ENCODE assay signal across 1 cellular context in the genomic region with DNA sequence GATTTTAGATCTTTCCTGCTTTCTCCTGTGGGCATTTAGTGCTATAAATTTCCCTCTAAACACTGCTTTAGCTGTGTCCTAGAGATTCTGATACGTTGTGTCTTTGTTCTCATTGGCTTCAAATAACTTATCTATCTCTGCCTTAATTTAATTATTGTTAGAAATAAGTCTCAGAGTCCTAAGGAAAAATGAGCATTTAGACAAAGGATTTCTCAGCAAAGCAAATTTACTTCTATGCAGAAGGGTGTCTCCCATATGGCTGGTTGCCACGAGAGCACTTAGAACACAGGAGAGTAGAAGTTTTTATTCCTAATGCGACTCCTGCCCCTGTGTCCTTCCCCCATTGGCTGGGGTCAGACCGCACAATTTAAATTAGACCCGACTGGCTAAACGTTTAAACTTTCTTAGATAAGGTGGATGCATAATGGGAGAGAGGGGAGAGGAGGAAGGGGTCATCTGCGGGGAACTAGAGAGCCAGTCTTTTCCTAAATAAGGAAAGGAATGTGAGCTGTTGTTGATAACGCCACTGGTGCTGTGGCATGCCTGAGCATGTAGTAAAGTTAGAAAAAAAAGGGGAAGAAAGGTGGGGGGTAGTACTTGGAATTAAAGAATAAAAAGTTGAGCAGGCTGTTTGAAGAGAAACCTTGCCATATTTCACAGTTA.
TF ChIP-seq lines count a peak whose summit lies in the region.

No MANE protein-coding gene starts in this region.

TF ChIP-seq in K562, 482 proteins besides CTCF, POLR2A, EP300 and RAD21 (continued from another document and continues in another):
- TF ChIP-seq, protein P1, sequence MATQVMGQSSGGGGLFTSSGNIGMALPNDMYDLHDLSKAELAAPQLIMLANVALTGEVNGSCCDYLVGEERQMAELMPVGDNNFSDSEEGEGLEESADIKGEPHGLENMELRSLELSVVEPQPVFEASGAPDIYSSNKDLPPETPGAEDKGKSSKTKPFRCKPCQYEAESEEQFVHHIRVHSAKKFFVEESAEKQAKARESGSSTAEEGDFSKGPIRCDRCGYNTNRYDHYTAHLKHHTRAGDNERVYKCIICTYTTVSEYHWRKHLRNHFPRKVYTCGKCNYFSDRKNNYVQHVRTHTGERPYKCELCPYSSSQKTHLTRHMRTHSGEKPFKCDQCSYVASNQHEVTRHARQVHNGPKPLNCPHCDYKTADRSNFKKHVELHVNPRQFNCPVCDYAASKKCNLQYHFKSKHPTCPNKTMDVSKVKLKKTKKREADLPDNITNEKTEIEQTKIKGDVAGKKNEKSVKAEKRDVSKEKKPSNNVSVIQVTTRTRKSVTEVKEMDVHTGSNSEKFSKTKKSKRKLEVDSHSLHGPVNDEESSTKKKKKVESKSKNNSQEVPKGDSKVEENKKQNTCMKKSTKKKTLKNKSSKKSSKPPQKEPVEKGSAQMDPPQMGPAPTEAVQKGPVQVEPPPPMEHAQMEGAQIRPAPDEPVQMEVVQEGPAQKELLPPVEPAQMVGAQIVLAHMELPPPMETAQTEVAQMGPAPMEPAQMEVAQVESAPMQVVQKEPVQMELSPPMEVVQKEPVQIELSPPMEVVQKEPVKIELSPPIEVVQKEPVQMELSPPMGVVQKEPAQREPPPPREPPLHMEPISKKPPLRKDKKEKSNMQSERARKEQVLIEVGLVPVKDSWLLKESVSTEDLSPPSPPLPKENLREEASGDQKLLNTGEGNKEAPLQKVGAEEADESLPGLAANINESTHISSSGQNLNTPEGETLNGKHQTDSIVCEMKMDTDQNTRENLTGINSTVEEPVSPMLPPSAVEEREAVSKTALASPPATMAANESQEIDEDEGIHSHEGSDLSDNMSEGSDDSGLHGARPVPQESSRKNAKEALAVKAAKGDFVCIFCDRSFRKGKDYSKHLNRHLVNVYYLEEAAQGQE (CRISPR knock-in tag; IDR thresholded peaks at IDR 0.05; ENCODE audit: low read depth): no peak
- TF ChIP-seq MCM5 (IDR thresholded peaks at IDR 0.05; ENCODE audit: low read depth) (no peak), MCM2 (IDR thresholded peaks at IDR 0.05; ENCODE audit: low read depth) (no peak), GATA2 (CRISPR knock-in tag; IDR thresholded peaks at IDR 0.05) (peak; percentile 61), FOXM1 (IDR thresholded peaks at IDR 0.05; ENCODE audit: low read depth) (peak; percentile 96), FOXM1 (CRISPR knock-in tag; IDR thresholded peaks at IDR 0.05; ENCODE audit: low read depth) (no peak), ZNF224 (CRISPR knock-in tag; IDR thresholded peaks at IDR 0.05) (no peak), ZFP30 (CRISPR knock-in tag; IDR thresholded peaks at IDR 0.05; ENCODE audit: borderline replicate concordance) (no peak), ZNF785 (CRISPR knock-in tag; IDR thresholded peaks at IDR 0.05) (no peak), EHMT2 (IDR thresholded peaks at IDR 0.05) (peak; percentile 57; the same call in 1 of the 2 replicates), SAFB (IDR thresholded peaks at IDR 0.05; ENCODE audit: borderline replicate concordance, low read depth, low read length) (no peak), BRD4 (IDR thresholded peaks at IDR 0.05) (no peak), CHD2 (IDR thresholded peaks at IDR 0.05; ENCODE audit: low read depth, low read length) (no peak), CBFB (CRISPR knock-in tag; IDR thresholded peaks at IDR 0.05) (no peak), BRF1 (IDR thresholded peaks at IDR 0.05; ENCODE audit: borderline replicate concordance, extremely low read depth, insufficient read length) (no peak), ZNF408 (CRISPR knock-in tag; IDR thresholded peaks at IDR 0.05; ENCODE audit: low read depth) (no peak), BHLHE40 (IDR thresholded peaks at IDR 0.05; ENCODE audit: low read length) (0 out of 2 replicates have a peak, but pooled peaks have one; percentile 29), CREM (IDR thresholded peaks at IDR 0.05; ENCODE audit: low read depth) (no peak), ZNF589 (CRISPR knock-in tag; IDR thresholded peaks at IDR 0.05; ENCODE audit: low read depth) (no peak), MTA1 (IDR thresholded peaks at IDR 0.05; ENCODE audit: borderline replicate concordance) (peak; percentile 58; the same call in 1 of the 2 replicates), MECOM (CRISPR knock-in tag; IDR thresholded peaks at IDR 0.05) (no peak), SOX6 (IDR thresholded peaks at IDR 0.05) (peak; percentile 75; the same call in 1 of the 2 replicates), CBX8 (IDR thresholded peaks at IDR 0.05; ENCODE audit: borderline replicate concordance, extremely low read depth, low read depth, low read length, poor library complexity, severe bottlenecking) (no peak), ZNF124 (CRISPR knock-in tag; IDR thresholded peaks at IDR 0.05) (no peak), TEAD1 (CRISPR knock-in tag; IDR thresholded peaks at IDR 0.05) (peak; percentile 90 to 91), ZSCAN29 (IDR thresholded peaks at IDR 0.05) (no peak), KLF1 (tag; IDR thresholded peaks at IDR 0.05) (no peak), RBM39 (optimal IDR thresholded peaks at IDR 0.05; ENCODE audit: low read depth, low read length) (no peak), NFIC (IDR thresholded peaks at IDR 0.05) (peak; percentile 83), MEF2D (tag; conservative IDR thresholded peaks at IDR 0.05; ENCODE audit: low read depth) (peak; percentile 77), SRSF1 (IDR thresholded peaks at IDR 0.05; ENCODE audit: low read depth, low read length) (no peak), KLF10 (CRISPR knock-in tag; IDR thresholded peaks at IDR 0.05) (no peak), MCM3 (IDR thresholded peaks at IDR 0.05) (no peak), ZNF780A (CRISPR knock-in tag; IDR thresholded peaks at IDR 0.05) (no peak), ZNF212 (CRISPR knock-in tag; IDR thresholded peaks at IDR 0.05) (no peak), CEBPG (CRISPR knock-in tag; IDR thresholded peaks at IDR 0.05) (no peak), CEBPG (tag; conservative IDR thresholded peaks at IDR 0.05 in 1 of 2, IDR thresholded peaks at IDR 0.05 in 1 of 2) (no peak), CBX3 (IDR thresholded peaks at IDR 0.05; ENCODE audit: borderline replicate concordance in 1 of 2, low read length in 2 of 2) (peak in 1 of 2 experiments; percentile 97; a peak in 2 of 3 replicates)
- TF ChIP-seq, protein P2, sequence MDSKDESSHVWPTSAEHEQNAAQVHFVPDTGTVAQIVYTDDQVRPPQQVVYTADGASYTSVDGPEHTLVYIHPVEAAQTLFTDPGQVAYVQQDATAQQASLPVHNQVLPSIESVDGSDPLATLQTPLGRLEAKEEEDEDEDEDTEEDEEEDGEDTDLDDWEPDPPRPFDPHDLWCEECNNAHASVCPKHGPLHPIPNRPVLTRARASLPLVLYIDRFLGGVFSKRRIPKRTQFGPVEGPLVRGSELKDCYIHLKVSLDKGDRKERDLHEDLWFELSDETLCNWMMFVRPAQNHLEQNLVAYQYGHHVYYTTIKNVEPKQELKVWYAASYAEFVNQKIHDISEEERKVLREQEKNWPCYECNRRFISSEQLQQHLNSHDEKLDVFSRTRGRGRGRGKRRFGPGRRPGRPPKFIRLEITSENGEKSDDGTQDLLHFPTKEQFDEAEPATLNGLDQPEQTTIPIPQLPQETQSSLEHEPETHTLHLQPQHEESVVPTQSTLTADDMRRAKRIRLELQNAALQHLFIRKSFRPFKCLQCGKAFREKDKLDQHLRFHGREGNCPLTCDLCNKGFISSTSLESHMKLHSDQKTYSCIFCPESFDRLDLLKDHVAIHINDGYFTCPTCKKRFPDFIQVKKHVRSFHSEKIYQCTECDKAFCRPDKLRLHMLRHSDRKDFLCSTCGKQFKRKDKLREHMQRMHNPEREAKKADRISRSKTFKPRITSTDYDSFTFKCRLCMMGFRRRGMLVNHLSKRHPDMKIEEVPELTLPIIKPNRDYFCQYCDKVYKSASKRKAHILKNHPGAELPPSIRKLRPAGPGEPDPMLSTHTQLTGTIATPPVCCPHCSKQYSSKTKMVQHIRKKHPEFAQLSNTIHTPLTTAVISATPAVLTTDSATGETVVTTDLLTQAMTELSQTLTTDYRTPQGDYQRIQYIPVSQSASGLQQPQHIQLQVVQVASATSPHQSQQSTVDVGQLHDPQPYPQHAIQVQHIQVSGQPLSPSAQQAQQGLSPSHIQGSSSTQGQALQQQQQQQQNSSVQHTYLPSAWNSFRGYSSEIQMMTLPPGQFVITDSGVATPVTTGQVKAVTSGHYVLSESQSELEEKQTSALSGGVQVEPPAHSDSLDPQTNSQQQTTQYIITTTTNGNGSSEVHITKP (IDR thresholded peaks at IDR 0.05; ENCODE audit: partially characterized antibody): no peak
- TF ChIP-seq, protein P3, sequence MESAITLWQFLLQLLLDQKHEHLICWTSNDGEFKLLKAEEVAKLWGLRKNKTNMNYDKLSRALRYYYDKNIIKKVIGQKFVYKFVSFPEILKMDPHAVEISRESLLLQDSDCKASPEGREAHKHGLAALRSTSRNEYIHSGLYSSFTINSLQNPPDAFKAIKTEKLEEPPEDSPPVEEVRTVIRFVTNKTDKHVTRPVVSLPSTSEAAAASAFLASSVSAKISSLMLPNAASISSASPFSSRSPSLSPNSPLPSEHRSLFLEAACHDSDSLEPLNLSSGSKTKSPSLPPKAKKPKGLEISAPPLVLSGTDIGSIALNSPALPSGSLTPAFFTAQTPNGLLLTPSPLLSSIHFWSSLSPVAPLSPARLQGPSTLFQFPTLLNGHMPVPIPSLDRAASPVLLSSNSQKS (CRISPR knock-in tag; IDR thresholded peaks at IDR 0.05): no peak
- TF ChIP-seq, protein P4, sequence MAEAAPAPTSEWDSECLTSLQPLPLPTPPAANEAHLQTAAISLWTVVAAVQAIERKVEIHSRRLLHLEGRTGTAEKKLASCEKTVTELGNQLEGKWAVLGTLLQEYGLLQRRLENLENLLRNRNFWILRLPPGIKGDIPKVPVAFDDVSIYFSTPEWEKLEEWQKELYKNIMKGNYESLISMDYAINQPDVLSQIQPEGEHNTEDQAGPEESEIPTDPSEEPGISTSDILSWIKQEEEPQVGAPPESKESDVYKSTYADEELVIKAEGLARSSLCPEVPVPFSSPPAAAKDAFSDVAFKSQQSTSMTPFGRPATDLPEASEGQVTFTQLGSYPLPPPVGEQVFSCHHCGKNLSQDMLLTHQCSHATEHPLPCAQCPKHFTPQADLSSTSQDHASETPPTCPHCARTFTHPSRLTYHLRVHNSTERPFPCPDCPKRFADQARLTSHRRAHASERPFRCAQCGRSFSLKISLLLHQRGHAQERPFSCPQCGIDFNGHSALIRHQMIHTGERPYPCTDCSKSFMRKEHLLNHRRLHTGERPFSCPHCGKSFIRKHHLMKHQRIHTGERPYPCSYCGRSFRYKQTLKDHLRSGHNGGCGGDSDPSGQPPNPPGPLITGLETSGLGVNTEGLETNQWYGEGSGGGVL (CRISPR knock-in tag; IDR thresholded peaks at IDR 0.05): no peak
- TF ChIP-seq, protein P5, sequence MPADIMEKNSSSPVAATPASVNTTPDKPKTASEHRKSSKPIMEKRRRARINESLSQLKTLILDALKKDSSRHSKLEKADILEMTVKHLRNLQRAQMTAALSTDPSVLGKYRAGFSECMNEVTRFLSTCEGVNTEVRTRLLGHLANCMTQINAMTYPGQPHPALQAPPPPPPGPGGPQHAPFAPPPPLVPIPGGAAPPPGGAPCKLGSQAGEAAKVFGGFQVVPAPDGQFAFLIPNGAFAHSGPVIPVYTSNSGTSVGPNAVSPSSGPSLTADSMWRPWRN (IDR thresholded peaks at IDR 0.05; ENCODE audit: low read depth): peak; percentile 80
- TF ChIP-seq, protein P6, sequence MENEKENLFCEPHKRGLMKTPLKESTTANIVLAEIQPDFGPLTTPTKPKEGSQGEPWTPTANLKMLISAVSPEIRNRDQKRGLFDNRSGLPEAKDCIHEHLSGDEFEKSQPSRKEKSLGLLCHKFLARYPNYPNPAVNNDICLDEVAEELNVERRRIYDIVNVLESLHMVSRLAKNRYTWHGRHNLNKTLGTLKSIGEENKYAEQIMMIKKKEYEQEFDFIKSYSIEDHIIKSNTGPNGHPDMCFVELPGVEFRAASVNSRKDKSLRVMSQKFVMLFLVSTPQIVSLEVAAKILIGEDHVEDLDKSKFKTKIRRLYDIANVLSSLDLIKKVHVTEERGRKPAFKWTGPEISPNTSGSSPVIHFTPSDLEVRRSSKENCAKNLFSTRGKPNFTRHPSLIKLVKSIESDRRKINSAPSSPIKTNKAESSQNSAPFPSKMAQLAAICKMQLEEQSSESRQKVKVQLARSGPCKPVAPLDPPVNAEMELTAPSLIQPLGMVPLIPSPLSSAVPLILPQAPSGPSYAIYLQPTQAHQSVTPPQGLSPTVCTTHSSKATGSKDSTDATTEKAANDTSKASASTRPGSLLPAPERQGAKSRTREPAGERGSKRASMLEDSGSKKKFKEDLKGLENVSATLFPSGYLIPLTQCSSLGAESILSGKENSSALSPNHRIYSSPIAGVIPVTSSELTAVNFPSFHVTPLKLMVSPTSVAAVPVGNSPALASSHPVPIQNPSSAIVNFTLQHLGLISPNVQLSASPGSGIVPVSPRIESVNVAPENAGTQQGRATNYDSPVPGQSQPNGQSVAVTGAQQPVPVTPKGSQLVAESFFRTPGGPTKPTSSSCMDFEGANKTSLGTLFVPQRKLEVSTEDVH (IDR thresholded peaks at IDR 0.05; ENCODE audit: low read depth, partially characterized antibody): peak; percentile 4
- TF ChIP-seq, protein P7, sequence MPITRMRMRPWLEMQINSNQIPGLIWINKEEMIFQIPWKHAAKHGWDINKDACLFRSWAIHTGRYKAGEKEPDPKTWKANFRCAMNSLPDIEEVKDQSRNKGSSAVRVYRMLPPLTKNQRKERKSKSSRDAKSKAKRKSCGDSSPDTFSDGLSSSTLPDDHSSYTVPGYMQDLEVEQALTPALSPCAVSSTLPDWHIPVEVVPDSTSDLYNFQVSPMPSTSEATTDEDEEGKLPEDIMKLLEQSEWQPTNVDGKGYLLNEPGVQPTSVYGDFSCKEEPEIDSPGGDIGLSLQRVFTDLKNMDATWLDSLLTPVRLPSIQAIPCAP (CRISPR knock-in tag; IDR thresholded peaks at IDR 0.05; ENCODE audit: borderline replicate concordance): no peak
- TF ChIP-seq, protein P8, sequence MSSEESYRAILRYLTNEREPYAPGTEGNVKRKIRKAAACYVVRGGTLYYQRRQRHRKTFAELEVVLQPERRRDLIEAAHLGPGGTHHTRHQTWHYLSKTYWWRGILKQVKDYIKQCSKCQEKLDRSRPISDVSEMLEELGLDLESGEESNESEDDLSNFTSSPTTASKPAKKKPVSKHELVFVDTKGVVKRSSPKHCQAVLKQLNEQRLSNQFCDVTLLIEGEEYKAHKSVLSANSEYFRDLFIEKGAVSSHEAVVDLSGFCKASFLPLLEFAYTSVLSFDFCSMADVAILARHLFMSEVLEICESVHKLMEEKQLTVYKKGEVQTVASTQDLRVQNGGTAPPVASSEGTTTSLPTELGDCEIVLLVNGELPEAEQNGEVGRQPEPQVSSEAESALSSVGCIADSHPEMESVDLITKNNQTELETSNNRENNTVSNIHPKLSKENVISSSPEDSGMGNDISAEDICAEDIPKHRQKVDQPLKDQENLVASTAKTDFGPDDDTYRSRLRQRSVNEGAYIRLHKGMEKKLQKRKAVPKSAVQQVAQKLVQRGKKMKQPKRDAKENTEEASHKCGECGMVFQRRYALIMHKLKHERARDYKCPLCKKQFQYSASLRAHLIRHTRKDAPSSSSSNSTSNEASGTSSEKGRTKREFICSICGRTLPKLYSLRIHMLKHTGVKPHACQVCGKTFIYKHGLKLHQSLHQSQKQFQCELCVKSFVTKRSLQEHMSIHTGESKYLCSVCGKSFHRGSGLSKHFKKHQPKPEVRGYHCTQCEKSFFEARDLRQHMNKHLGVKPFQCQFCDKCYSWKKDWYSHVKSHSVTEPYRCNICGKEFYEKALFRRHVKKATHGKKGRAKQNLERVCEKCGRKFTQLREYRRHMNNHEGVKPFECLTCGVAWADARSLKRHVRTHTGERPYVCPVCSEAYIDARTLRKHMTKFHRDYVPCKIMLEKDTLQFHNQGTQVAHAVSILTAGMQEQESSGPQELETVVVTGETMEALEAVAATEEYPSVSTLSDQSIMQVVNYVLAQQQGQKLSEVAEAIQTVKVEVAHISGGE (CRISPR knock-in tag; IDR thresholded peaks at IDR 0.05): 0 out of 6 replicates have a peak, but pooled peaks of 1 of the 3 experiments have one; percentile 36
